1 cellular context compared by ENCODE assay signal in the genomic region with DNA sequence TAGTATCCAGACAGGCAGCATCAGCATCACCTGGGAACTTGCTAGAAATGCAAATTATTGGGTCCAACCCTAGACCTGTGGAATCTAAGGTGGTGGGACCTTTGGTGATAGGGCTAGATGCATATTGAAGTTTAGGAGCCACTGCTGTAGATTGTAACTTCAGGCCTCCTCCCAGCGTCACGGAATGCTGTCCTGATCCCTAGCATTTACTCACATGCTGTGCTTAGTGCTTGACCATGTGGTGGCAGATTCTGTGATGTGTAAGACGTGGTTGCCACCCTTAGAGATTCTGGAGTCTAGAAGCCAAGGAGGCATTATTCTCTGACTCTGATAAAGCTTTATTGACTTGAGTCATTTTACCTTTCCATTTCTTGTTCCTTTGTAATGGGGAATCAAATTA.
TF ChIP-seq lines count a peak whose summit lies in the region.

No MANE protein-coding gene starts in this region.

TF ChIP-seq in H1, 55 proteins besides CTCF, POLR2A, EP300 and RAD21:
- TF ChIP-seq NANOG (IDR thresholded peaks at IDR 0.05; ENCODE audit: insufficient read depth, low read depth, low read length, poor library complexity, severe bottlenecking) (peak; percentile 68), TEAD4 (IDR thresholded peaks at IDR 0.05; ENCODE audit: low read depth, low read length) (peak; percentile 71; the same call in 1 of the 2 replicates), SRF (IDR thresholded peaks at IDR 0.05; ENCODE audit: low read depth, low read length) (no peak)
- TF ChIP-seq, protein P1, sequence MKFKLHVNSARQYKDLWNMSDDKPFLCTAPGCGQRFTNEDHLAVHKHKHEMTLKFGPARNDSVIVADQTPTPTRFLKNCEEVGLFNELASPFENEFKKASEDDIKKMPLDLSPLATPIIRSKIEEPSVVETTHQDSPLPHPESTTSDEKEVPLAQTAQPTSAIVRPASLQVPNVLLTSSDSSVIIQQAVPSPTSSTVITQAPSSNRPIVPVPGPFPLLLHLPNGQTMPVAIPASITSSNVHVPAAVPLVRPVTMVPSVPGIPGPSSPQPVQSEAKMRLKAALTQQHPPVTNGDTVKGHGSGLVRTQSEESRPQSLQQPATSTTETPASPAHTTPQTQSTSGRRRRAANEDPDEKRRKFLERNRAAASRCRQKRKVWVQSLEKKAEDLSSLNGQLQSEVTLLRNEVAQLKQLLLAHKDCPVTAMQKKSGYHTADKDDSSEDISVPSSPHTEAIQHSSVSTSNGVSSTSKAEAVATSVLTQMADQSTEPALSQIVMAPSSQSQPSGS (IDR thresholded peaks at IDR 0.05; ENCODE audit: low read length), result no peak
- TF ChIP-seq, protein P2, sequence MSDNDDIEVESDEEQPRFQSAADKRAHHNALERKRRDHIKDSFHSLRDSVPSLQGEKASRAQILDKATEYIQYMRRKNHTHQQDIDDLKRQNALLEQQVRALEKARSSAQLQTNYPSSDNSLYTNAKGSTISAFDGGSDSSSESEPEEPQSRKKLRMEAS (IDR thresholded peaks at IDR 0.05), result peak; percentile 58
